Comparison of ENCODE assay signal across 30 cellular contexts in genomic region chr1:114632427-114632826, GRCh38.
"Had no signal": no experiment of that assay in that cellular context is flagged by ENCODE, and none has a peak within 500 bp of the region (broad histone marks: within the 10 kb centered on the region; RNA-seq: fewer than 3 reads in every experiment).

No MANE protein-coding gene starts in this region.

- H3K4me1 ChIP-seq: parathyroid adenoma, psoas muscle, right lobe of liver, sigmoid colon, suprapubic skin, testis, tibial artery, transverse colon, upper lobe of right lung, uterus had no signal

- H3K9me3 ChIP-seq: neutrophil, psoas muscle, right lobe of liver, sigmoid colon, suprapubic skin, testis, tibial artery, upper lobe of right lung had no signal

- H3K36me3 Mint-ChIP-seq: natural killer cell treated with Interleukin-12 subunit alpha and Interleukin-12 subunit beta and Interleukin-15 and Interleukin-18, amount 100 ng/mL, for 72 hours; stimulated activated effector memory CD8-positive, alpha-beta T cell treated with anti-CD3 and anti-CD28 coated beads, Interleukin-12 subunit alpha, Interleukin-12 subunit beta, amount 100 ng/mL, for 72 hours; type B pancreatic cell had no signal

- FAIRE-seq: small intestine had no signal

- H3K27ac Mint-ChIP-seq: naive thymus-derived CD8-positive, alpha-beta T cell; natural killer cell treated with Interleukin-12 subunit alpha and Interleukin-12 subunit beta and Interleukin-15 and Interleukin-18, amount 100 ng/mL, for 72 hours; nephron progenitor cell; progenitor cell of endocrine pancreas; stimulated activated effector memory CD8-positive, alpha-beta T cell treated with anti-CD3 and anti-CD28 coated beads, Interleukin-12 subunit alpha, Interleukin-12 subunit beta, amount 100 ng/mL, for 72 hours; stimulated activated naive B cell treated with anti-CD40 and anti-IgM and Interleukin-4, amounts not matched to agents 10 μg/mL and 1 μg/mL and 100 μg/mL, for 72 hours; stimulated activated naive CD8-positive, alpha-beta T cell treated with anti-CD3 and anti-CD28 coated beads, Interleukin-15, Interleukin-2, amounts not matched to agents 100 ng/mL and 50 ng/mL, for 24 hours; type B pancreatic cell had no signal

- H3K4me3 Mint-ChIP-seq: naive thymus-derived CD8-positive, alpha-beta T cell; natural killer cell treated with Interleukin-12 subunit alpha and Interleukin-12 subunit beta and Interleukin-15 and Interleukin-18, amount 100 ng/mL, for 72 hours; nephron progenitor cell; neural crest cell; stimulated activated effector memory CD8-positive, alpha-beta T cell treated with anti-CD3 and anti-CD28 coated beads, Interleukin-12 subunit alpha, Interleukin-12 subunit beta, amount 100 ng/mL, for 72 hours; stimulated activated naive B cell treated with anti-CD40 and anti-IgM and Interleukin-4, amounts not matched to agents 10 μg/mL and 1 μg/mL and 100 μg/mL, for 72 hours; stimulated activated naive CD8-positive, alpha-beta T cell treated with anti-CD3 and anti-CD28 coated beads, Interleukin-15, Interleukin-2, amounts not matched to agents 100 ng/mL and 50 ng/mL, for 24 hours; type B pancreatic cell had no signal

- H3K9ac ChIP-seq: parathyroid adenoma had no signal

- H3K9me3 Mint-ChIP-seq: natural killer cell treated with Interleukin-12 subunit alpha and Interleukin-12 subunit beta and Interleukin-15 and Interleukin-18, amount 100 ng/mL, for 72 hours; neural crest cell; stimulated activated effector memory CD8-positive, alpha-beta T cell treated with anti-CD3 and anti-CD28 coated beads, Interleukin-12 subunit alpha, Interleukin-12 subunit beta, amount 100 ng/mL, for 72 hours; type B pancreatic cell had no signal

- H3K27me3 Mint-ChIP-seq: progenitor cell of endocrine pancreas, type B pancreatic cell had no signal

- ATAC-seq: naive thymus-derived CD8-positive, alpha-beta T cell; natural killer cell treated with Interleukin-12 subunit alpha and Interleukin-12 subunit beta and Interleukin-15 and Interleukin-18, amount 100 ng/mL, for 72 hours; psoas muscle; right cardiac atrium; right lobe of liver; stimulated activated effector memory CD8-positive, alpha-beta T cell treated with anti-CD3 and anti-CD28 coated beads, Interleukin-12 subunit alpha, Interleukin-12 subunit beta, amount 100 ng/mL, for 72 hours; stimulated activated naive B cell treated with anti-CD40 and anti-IgM and Interleukin-4, amounts not matched to agents 10 μg/mL and 1 μg/mL and 100 μg/mL, for 72 hours; upper lobe of right lung had no signal

- DNase-seq: naive thymus-derived CD8-positive, alpha-beta T cell; nephron progenitor cell; nucleus accumbens; posterior cingulate gyrus; psoas muscle; right cardiac atrium; right lobe of liver; sigmoid colon; small intestine; stimulated activated CD4-positive, alpha-beta T cell treated with anti-CD3 and anti-CD28 coated beads, Interleukin-15, amount 100 ng/mL, for 24 hours; stimulated activated CD4-positive, alpha-beta T cell treated with anti-CD3 and anti-CD28 coated beads, Interleukin-2, amount 100 ng/mL, for 24 hours; stimulated activated CD4-positive, alpha-beta T cell treated with anti-CD3 and anti-CD28 coated beads, Interleukin-2, amount 100 ng/mL, for 48 hours; stimulated activated CD4-positive, alpha-beta T cell treated with anti-CD3 and anti-CD28 coated beads, Interleukin-4, amount 100 ng/mL, for 24 hours; stimulated activated naive B cell treated with anti-CD40 and anti-IgM and Interleukin-4, amounts not matched to agents 10 μg/mL and 1 μg/mL and 100 μg/mL, for 72 hours; stimulated activated naive CD4-positive, alpha-beta T cell treated with Interleukin-2 at 50 U/mL for 16 hours; substantia nigra; testis; tibial artery; transverse colon; upper lobe of right lung; uterus had no signal

- H2AFZ ChIP-seq: parathyroid adenoma had no signal

- H3K4me3 ChIP-seq: psoas muscle, right lobe of liver, sigmoid colon, suprapubic skin, testis, tibial artery, transverse colon, upper lobe of right lung, uterus had no signal

- H3K36me3 ChIP-seq: neutrophil, right lobe of liver, sigmoid colon, suprapubic skin, tibial artery, transverse colon, upper lobe of right lung, uterus had no signal

- H3K27me3 ChIP-seq: neutrophil, right lobe of liver, sigmoid colon, suprapubic skin, testis, tibial artery, transverse colon, upper lobe of right lung, uterus had no signal

- H3K79me2 ChIP-seq: parathyroid adenoma had no signal

- H3K27ac ChIP-seq: neutrophil, parathyroid adenoma, psoas muscle, right lobe of liver, sigmoid colon, suprapubic skin, testis, tibial artery, transverse colon, upper lobe of right lung, uterus had no signal

- H3K4me1 Mint-ChIP-seq: nephron progenitor cell; neural crest cell; stimulated activated effector memory CD8-positive, alpha-beta T cell treated with anti-CD3 and anti-CD28 coated beads, Interleukin-12 subunit alpha, Interleukin-12 subunit beta, amount 100 ng/mL, for 72 hours; stimulated activated naive B cell treated with anti-CD40 and anti-IgM and Interleukin-4, amounts not matched to agents 10 μg/mL and 1 μg/mL and 100 μg/mL, for 72 hours had no signal
